Comparison of ENCODE assay signal across 20 cellular contexts in genomic region chr11:116225784-116226410, GRCh38.
DNase-seq lines count a peak whose midpoint lies in the region; ATAC-seq lines count a peak whose summit lies in the region.
"Had no signal": no experiment of that assay in that cellular context is flagged by ENCODE, and none has a peak within 500 bp of the region (broad histone marks: within the 10 kb centered on the region; RNA-seq: fewer than 3 reads in every experiment).

No MANE protein-coding gene starts in this region.

- ATAC-seq in Right ventricle myocardium inferior (peak; percentile 28), Right ventricle myocardium superior (ENCODE audit: poor library complexity) (no peak), HG02981 (IDR thresholded peaks at IDR 0.05; ENCODE audit: unreplicated experiment) (no peak)
- ATAC-seq in activated CD8-positive, alpha-beta memory T cell treated with anti-CD3 and anti-CD28 coated beads, Interleukin-2, amount 10 ng/mL, durations not matched to agents 7 days and 5 days = no peak

- CTCF ChIA-PET in activated CD8-positive, alpha-beta memory T cell treated with anti-CD3 and anti-CD28 coated beads, Interleukin-2, amount 10 ng/mL, durations not matched to agents 7 days and 5 days (lab: Charles Lee) = interaction anchor here (0.7 kb wide), 2 partner anchors 8 to 311 kb away, joined by 3 read pairs; no protein-coding TSS in a partner anchor

- H3K9me3 Mint-ChIP-seq in activated CD8-positive, alpha-beta memory T cell treated with anti-CD3 and anti-CD28 coated beads, Interleukin-2, amount 10 ng/mL, durations not matched to agents 7 days and 5 days (ENCODE audit: low read depth) = no peaks in the 10 kb centered on the region
- H3K9me3 Mint-ChIP-seq: CD4-positive, CD25-positive, alpha-beta regulatory T cell had no signal

- no peaks in the 10 kb centered on the region for H3K36me3 Mint-ChIP-seq in activated CD8-positive, alpha-beta memory T cell treated with anti-CD3 and anti-CD28 coated beads, Interleukin-2, amount 10 ng/mL, durations not matched to agents 7 days and 5 days
- H3K36me3 Mint-ChIP-seq: CD4-positive, CD25-positive, alpha-beta regulatory T cell had no signal

- no peak overlapping the region for H3K27ac Mint-ChIP-seq in activated CD8-positive, alpha-beta memory T cell treated with anti-CD3 and anti-CD28 coated beads, Interleukin-2, amount 10 ng/mL, durations not matched to agents 7 days and 5 days
- H3K27ac Mint-ChIP-seq: CD4-positive, CD25-positive, alpha-beta regulatory T cell; HFFc6 had no signal

- no peak overlapping the region for H3K4me3 Mint-ChIP-seq in activated CD8-positive, alpha-beta memory T cell treated with anti-CD3 and anti-CD28 coated beads, Interleukin-2, amount 10 ng/mL, durations not matched to agents 7 days and 5 days
- H3K4me3 Mint-ChIP-seq: CD4-positive, CD25-positive, alpha-beta regulatory T cell; HFFc6 had no signal

- no peaks in the 10 kb centered on the region for H3K4me1 Mint-ChIP-seq in activated CD8-positive, alpha-beta memory T cell treated with anti-CD3 and anti-CD28 coated beads, Interleukin-2, amount 10 ng/mL, durations not matched to agents 7 days and 5 days
- H3K4me1 Mint-ChIP-seq: CD4-positive, CD25-positive, alpha-beta regulatory T cell had no signal

- DNase-seq in Right ventricle myocardium inferior (ENCODE audit: missing footprints) = no peak
- no peak for DNase-seq in Right ventricle myocardium superior
- DNase-seq in RPMI7951 (ENCODE audit: low read depth) = peak; percentile 5
- DNase-seq in kidney glomerular epithelial cell (lab: John Stamatoyannopoulos, UW) = peak; percentile 35
- DNase-seq in renal cortical epithelial cell (ENCODE audit: low read depth) = peak; percentile 49
- no peak for DNase-seq in activated CD8-positive, alpha-beta memory T cell treated with anti-CD3 and anti-CD28 coated beads, Interleukin-2, amount 10 ng/mL, durations not matched to agents 7 days and 5 days
- no peak for DNase-seq in NAMALWA (ENCODE audit: low spot score)
- DNase-seq: CD4-positive, CD25-positive, alpha-beta regulatory T cell; COR-L47; DMS153; GF-D8; HFFc6; IMR-90; NCI-H1048; NCI-H1436; NCI-H2029 treated with DMSO at 0.1 percent for 48 hours; NCI-H748 treated with DMSO at 0.1 percent for 48 hours; OCI-M1; RPMI8226 had no signal

- H3K27me3 Mint-ChIP-seq in activated CD8-positive, alpha-beta memory T cell treated with anti-CD3 and anti-CD28 coated beads, Interleukin-2, amount 10 ng/mL, durations not matched to agents 7 days and 5 days = no peaks in the 10 kb centered on the region

- intact Hi-C loops in Right ventricle myocardium inferior (cut with DNase I) = no loop called here
- intact Hi-C loops in Right ventricle myocardium superior (cut with DNase I) = no loop called here

Comparison
In these comparisons a context has a peak if more than half of its experiments do, and no peak if none do; other contexts are left out.
1. DNase-seq: peak in RPMI7951 (single experiment), kidney glomerular epithelial cell (single experiment) and renal cortical epithelial cell (single experiment); none in Right ventricle myocardium inferior (single experiment), Right ventricle myocardium superior (single experiment), activated CD8-positive, alpha-beta memory T cell treated with anti-CD3 and anti-CD28 coated beads, Interleukin-2, amount 10 ng/mL, durations not matched to agents 7 days and 5 days (single experiment) and NAMALWA (single experiment).